Comparison of ENCODE assay signal across 1 cellular context in the genomic region with DNA sequence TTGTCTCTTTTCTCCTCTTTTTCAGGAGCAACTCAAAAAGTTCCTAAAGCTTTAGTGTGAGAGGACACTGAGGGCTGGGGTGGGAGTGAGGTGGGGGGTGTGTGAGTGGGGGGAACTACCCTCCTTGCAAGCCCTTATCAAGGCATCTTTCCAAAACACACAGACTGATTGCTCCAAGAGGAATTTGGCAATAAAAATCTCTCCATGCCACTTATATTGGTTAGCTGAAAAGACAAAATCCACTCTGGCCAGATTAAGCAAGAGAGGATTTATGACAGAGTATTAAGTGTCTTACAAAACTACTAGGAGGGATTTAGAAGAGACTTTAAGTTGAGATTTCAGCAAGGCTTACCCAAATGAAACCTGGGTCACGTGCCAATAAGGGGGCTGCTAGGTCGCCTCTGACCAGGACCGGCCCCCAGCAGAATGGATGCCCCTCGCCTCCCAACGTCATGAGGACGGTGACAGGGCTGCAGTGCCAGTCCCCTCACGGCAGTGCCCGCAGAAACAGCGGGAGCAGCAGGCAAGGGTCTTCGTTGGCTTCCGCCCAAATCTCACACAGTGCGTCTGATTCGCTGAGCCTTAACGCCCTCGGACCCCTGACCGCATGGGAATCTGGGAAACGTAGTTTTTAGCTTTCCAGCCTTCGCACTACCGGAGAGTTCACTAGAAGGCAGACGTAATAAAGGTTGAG.
A peak's percentile ranks its signal among the peaks of the same experiment; 100 is the strongest.
TF ChIP-seq lines count a peak whose summit lies in the region.

No MANE protein-coding gene starts in this region.

TF ChIP-seq in WTC11, 78 proteins besides CTCF, POLR2A, EP300 and RAD21 (continued from another document):
- TF ChIP-seq, protein P1, sequence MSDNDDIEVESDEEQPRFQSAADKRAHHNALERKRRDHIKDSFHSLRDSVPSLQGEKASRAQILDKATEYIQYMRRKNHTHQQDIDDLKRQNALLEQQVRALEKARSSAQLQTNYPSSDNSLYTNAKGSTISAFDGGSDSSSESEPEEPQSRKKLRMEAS (CRISPR knock-in tag; IDR thresholded peaks at IDR 0.05): peak; percentile 76
- TF ChIP-seq FOXK1 (CRISPR knock-in tag; IDR thresholded peaks at IDR 0.05) (0 out of 2 replicates have a peak, but pooled peaks have one; percentile 12), ERG (CRISPR knock-in tag; IDR thresholded peaks at IDR 0.05) (no peak), NFYB (CRISPR knock-in tag; conservative IDR thresholded peaks at IDR 0.05; ENCODE audit: low read depth) (peak; percentile 62; the same call in 1 of the 2 replicates), CDX4 (CRISPR knock-in tag; IDR thresholded peaks at IDR 0.05; ENCODE audit: borderline replicate concordance) (no peak), FOXP1 (CRISPR knock-in tag; IDR thresholded peaks at IDR 0.05; ENCODE audit: borderline replicate concordance) (no peak), SP1 (CRISPR knock-in tag; conservative IDR thresholded peaks at IDR 0.05) (no peak), ZBTB21 (CRISPR knock-in tag; IDR thresholded peaks at IDR 0.05; ENCODE audit: borderline replicate concordance) (0 out of 2 replicates have a peak, but pooled peaks have one; percentile 52)
- TF ChIP-seq, protein P2, sequence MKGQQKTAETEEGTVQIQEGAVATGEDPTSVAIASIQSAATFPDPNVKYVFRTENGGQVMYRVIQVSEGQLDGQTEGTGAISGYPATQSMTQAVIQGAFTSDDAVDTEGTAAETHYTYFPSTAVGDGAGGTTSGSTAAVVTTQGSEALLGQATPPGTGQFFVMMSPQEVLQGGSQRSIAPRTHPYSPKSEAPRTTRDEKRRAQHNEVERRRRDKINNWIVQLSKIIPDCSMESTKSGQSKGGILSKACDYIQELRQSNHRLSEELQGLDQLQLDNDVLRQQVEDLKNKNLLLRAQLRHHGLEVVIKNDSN (CRISPR knock-in tag; IDR thresholded peaks at IDR 0.05): peak; percentile 87
- TF ChIP-seq, protein P3, sequence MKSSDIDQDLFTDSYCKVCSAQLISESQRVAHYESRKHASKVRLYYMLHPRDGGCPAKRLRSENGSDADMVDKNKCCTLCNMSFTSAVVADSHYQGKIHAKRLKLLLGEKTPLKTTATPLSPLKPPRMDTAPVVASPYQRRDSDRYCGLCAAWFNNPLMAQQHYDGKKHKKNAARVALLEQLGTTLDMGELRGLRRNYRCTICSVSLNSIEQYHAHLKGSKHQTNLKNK (CRISPR knock-in tag; IDR thresholded peaks at IDR 0.05): no peak
- TF ChIP-seq, protein P4, sequence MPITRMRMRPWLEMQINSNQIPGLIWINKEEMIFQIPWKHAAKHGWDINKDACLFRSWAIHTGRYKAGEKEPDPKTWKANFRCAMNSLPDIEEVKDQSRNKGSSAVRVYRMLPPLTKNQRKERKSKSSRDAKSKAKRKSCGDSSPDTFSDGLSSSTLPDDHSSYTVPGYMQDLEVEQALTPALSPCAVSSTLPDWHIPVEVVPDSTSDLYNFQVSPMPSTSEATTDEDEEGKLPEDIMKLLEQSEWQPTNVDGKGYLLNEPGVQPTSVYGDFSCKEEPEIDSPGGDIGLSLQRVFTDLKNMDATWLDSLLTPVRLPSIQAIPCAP (CRISPR knock-in tag; IDR thresholded peaks at IDR 0.05): no peak
